Comparison of ENCODE assay signal across 12 cellular contexts in genomic region chr5:37553720-37554402, GRCh38.
DNase-seq lines count a peak whose midpoint lies in the region; ATAC-seq and TF ChIP-seq lines count a peak whose summit lies in the region.
"Had no signal": no experiment of that assay in that cellular context is flagged by ENCODE, and none has a peak within 500 bp of the region (broad histone marks: within the 10 kb centered on the region; RNA-seq: fewer than 3 reads in every experiment).

No MANE protein-coding gene starts in this region.

- H3K36me3 ChIP-seq in heart left ventricle (no peaks in the 10 kb centered on the region), right atrium auricular region (no peaks in the 10 kb centered on the region), hepatocyte (replicated peaks; ENCODE audit: insufficient read depth, low read depth) (no peaks in the 10 kb centered on the region), MM.1S (replicated peaks; ENCODE audit: insufficient read depth, low read length) (no peaks in the 10 kb centered on the region)
- H3K36me3 ChIP-seq: thoracic aorta had no signal

- H3K79me2 ChIP-seq in hepatocyte (peaks cover 2% of the 10 kb centered on the region), MM.1S (ENCODE audit: low read length) (no peaks in the 10 kb centered on the region)

- H3K27me3 Mint-ChIP-seq in activated T-cell treated with anti-CD3 and anti-CD28 coated beads, Interleukin-2, amount 50 U/mL, for 4 hours (ENCODE audit: low read depth), result no peaks in the 10 kb centered on the region
- no peaks in the 10 kb centered on the region for H3K27me3 Mint-ChIP-seq in activated CD8-positive, alpha-beta T cell treated with anti-CD3 and anti-CD28 coated beads for 36 hours
- H3K27me3 Mint-ChIP-seq: effector memory CD8-positive, alpha-beta T cell had no signal

- intact Hi-C loops in heart left ventricle (cut with DNase I), result no loop called here
- intact Hi-C loops in activated CD8-positive, alpha-beta T cell treated with anti-CD3 and anti-CD28 coated beads for 36 hours (cut with micrococcal nuclease), result no loop called here

- H4K20me1 ChIP-seq in hepatocyte (ENCODE audit: insufficient read depth, poor library complexity, severe bottlenecking), result no peaks in the 10 kb centered on the region
- H4K20me1 ChIP-seq in MM.1S (ENCODE audit: insufficient read depth, low read length), result no peaks in the 10 kb centered on the region

- CTCF ChIA-PET in activated CD8-positive, alpha-beta T cell treated with anti-CD3 and anti-CD28 coated beads for 36 hours (lab: Charles Lee), result interaction anchor here (1.3 to 1.5 kb wide), 3 partner anchors 11 to 141 kb away, joined by 3 to 5 read pairs (median 4); no protein-coding TSS in a partner anchor

- H3K27ac Mint-ChIP-seq in activated CD8-positive, alpha-beta T cell treated with anti-CD3 and anti-CD28 coated beads for 36 hours, result no peak overlapping the region
- H3K27ac Mint-ChIP-seq: effector memory CD8-positive, alpha-beta T cell had no signal

- POLR2A ChIA-PET in activated CD8-positive, alpha-beta T cell treated with anti-CD3 and anti-CD28 coated beads for 36 hours (lab: Charles Lee), result no interaction called here

- no peak for DNase-seq in heart left ventricle
- no peak for DNase-seq in right atrium auricular region (ENCODE audit: low spot score)
- peak; percentile 92 for DNase-seq in amniotic epithelial cell (ENCODE audit: low read depth)
- DNase-seq in hepatocyte (ENCODE audit: low spot score), result peak; percentile 41
- DNase-seq in activated T-cell treated with anti-CD3 and anti-CD28 coated beads, Interleukin-2, amount 50 U/mL, for 4 hours, result no peak
- no peak for DNase-seq in MM.1S
- no peak for DNase-seq in NCI-H2196 (lab: John Stamatoyannopoulos, UW; ENCODE audit: unreplicated experiment)
- no peak for DNase-seq in activated CD8-positive, alpha-beta T cell treated with anti-CD3 and anti-CD28 coated beads for 36 hours
- DNase-seq: effector memory CD8-positive, alpha-beta T cell; NCI-H345; right cardiac atrium had no signal

- H3F3A ChIP-seq in MM.1S (ENCODE audit: insufficient read depth, low read length), result no peaks in the 10 kb centered on the region

- peak; percentile 32 to 82 (median 58) for ATAC-seq in heart left ventricle
- ATAC-seq in activated T-cell treated with anti-CD3 and anti-CD28 coated beads, Interleukin-2, amount 50 U/mL, for 4 hours, result no peak
- no peak for ATAC-seq in activated CD8-positive, alpha-beta T cell treated with anti-CD3 and anti-CD28 coated beads for 36 hours
- ATAC-seq: effector memory CD8-positive, alpha-beta T cell had no signal

- H3K4me1 ChIP-seq in heart left ventricle (peaks cover 0 to 21% (median 10%) of the 10 kb centered on the region in 12 donors), right atrium auricular region (peaks cover 0 to 16% of the 10 kb centered on the region in 2 donors), hepatocyte (ENCODE audit: insufficient read depth) (peaks cover 4% of the 10 kb centered on the region), MM.1S (ENCODE audit: low read length) (0 out of 2 replicates have a peak, but pooled peaks cover 4% of the 10 kb centered on the region)

- H3K9ac ChIP-seq in MM.1S (ENCODE audit: low read length), result no peak overlapping the region

- H2AFZ ChIP-seq in hepatocyte (no peak overlapping the region), MM.1S (ENCODE audit: low read length) (no peak overlapping the region)

- H3K4me3 Mint-ChIP-seq in activated T-cell treated with anti-CD3 and anti-CD28 coated beads, Interleukin-2, amount 50 U/mL, for 4 hours, result no peak overlapping the region
- H3K4me3 Mint-ChIP-seq in activated CD8-positive, alpha-beta T cell treated with anti-CD3 and anti-CD28 coated beads for 36 hours, result no peak overlapping the region
- H3K4me3 Mint-ChIP-seq: effector memory CD8-positive, alpha-beta T cell had no signal

- H3K9me3 ChIP-seq in heart left ventricle, result peaks cover 0 to 3% (median 0%) of the 10 kb centered on the region in 12 donors
- H3K9me3 ChIP-seq in right atrium auricular region, result no peaks in the 10 kb centered on the region
- no peaks in the 10 kb centered on the region for H3K9me3 ChIP-seq in hepatocyte (ENCODE audit: low read depth)
- no peaks in the 10 kb centered on the region for H3K9me3 ChIP-seq in MM.1S (replicated peaks; ENCODE audit: insufficient read depth, low read length)
- H3K9me3 ChIP-seq: thoracic aorta had no signal

- H3K27ac ChIP-seq in heart left ventricle, result no peak overlapping the region
- no peak overlapping the region for H3K27ac ChIP-seq in right atrium auricular region
- no peak overlapping the region for H3K27ac ChIP-seq in hepatocyte
- H3K27ac ChIP-seq in MM.1S (ENCODE audit: low read length), result no peak overlapping the region
- H3K27ac ChIP-seq: thoracic aorta had no signal

- peaks cover 8% of the 10 kb centered on the region for H3K9me3 Mint-ChIP-seq in activated T-cell treated with anti-CD3 and anti-CD28 coated beads, Interleukin-2, amount 50 U/mL, for 4 hours
- peaks cover 3% of the 10 kb centered on the region for H3K9me3 Mint-ChIP-seq in activated CD8-positive, alpha-beta T cell treated with anti-CD3 and anti-CD28 coated beads for 36 hours
- H3K9me3 Mint-ChIP-seq: effector memory CD8-positive, alpha-beta T cell had no signal

- H3K4me3 ChIP-seq in heart left ventricle, result no peak overlapping the region
- no peak overlapping the region for H3K4me3 ChIP-seq in right atrium auricular region
- no peak overlapping the region for H3K4me3 ChIP-seq in hepatocyte
- H3K4me3 ChIP-seq in MM.1S (ENCODE audit: low read length), result no peak overlapping the region
- H3K4me3 ChIP-seq: thoracic aorta had no signal

- H3K27me3 ChIP-seq in heart left ventricle (no peaks in the 10 kb centered on the region), right atrium auricular region (no peaks in the 10 kb centered on the region), hepatocyte (no peaks in the 10 kb centered on the region), MM.1S (replicated peaks; ENCODE audit: insufficient read depth, low read length) (no peaks in the 10 kb centered on the region)

- peaks cover 10% of the 10 kb centered on the region for H3K4me1 Mint-ChIP-seq in activated T-cell treated with anti-CD3 and anti-CD28 coated beads, Interleukin-2, amount 50 U/mL, for 4 hours (ENCODE audit: low read depth)
- H3K4me1 Mint-ChIP-seq in activated CD8-positive, alpha-beta T cell treated with anti-CD3 and anti-CD28 coated beads for 36 hours (ENCODE audit: low read depth), result peaks cover 11% of the 10 kb centered on the region

- no peak for TF ChIP-seq POLR2A in heart left ventricle (IDR thresholded peaks at IDR 0.05)

- H3K9me2 ChIP-seq in hepatocyte (replicated peaks; ENCODE audit: insufficient read depth) (no peaks in the 10 kb centered on the region), MM.1S (replicated peaks; ENCODE audit: insufficient read depth, low read length) (no peaks in the 10 kb centered on the region)

- H3K4me2 ChIP-seq in hepatocyte (peak overlapping the region; percentile 11), MM.1S (ENCODE audit: low read depth, low read length) (no peak overlapping the region)

- H3K36me3 Mint-ChIP-seq in activated T-cell treated with anti-CD3 and anti-CD28 coated beads, Interleukin-2, amount 50 U/mL, for 4 hours (ENCODE audit: insufficient read depth), result peaks cover 6% of the 10 kb centered on the region
- peaks cover 9% of the 10 kb centered on the region for H3K36me3 Mint-ChIP-seq in activated CD8-positive, alpha-beta T cell treated with anti-CD3 and anti-CD28 coated beads for 36 hours (ENCODE audit: low read depth)

- TF ChIP-seq CTCF in heart left ventricle (IDR thresholded peaks at IDR 0.05) (no peak), right atrium auricular region (IDR thresholded peaks at IDR 0.05) (no peak), hepatocyte (IDR thresholded peaks at IDR 0.05; ENCODE audit: poor library complexity) (no peak), MM.1S (IDR thresholded peaks at IDR 0.05; ENCODE audit: low read length) (no peak)
- no peak for TF ChIP-seq CTCF in activated CD8-positive, alpha-beta T cell treated with anti-CD3 and anti-CD28 coated beads for 36 hours (IDR thresholded peaks at IDR 0.05)

- 86 to 90% (median 89%) methylated on average over 2 of the region's 2 CpGs for WGBS in heart left ventricle, 4 donors
- WGBS in hepatocyte (ENCODE audit: low lambda C conversion rate, missing lambda C conversion rate), result 69% methylated on average over 2 of the region's 2 CpGs

Comparison
In these comparisons a context has a peak if more than half of its experiments do, and no peak if none do; other contexts are left out.
1. ATAC-seq: peak in heart left ventricle (4 of 4); none in activated T-cell treated with anti-CD3 and anti-CD28 coated beads, Interleukin-2, amount 50 U/mL, for 4 hours (0 of 2) and activated CD8-positive, alpha-beta T cell treated with anti-CD3 and anti-CD28 coated beads for 36 hours (single experiment).
2. DNase-seq: peak in amniotic epithelial cell (single experiment) and hepatocyte (single experiment); none in heart left ventricle (0 of 5), right atrium auricular region (single experiment), activated T-cell treated with anti-CD3 and anti-CD28 coated beads, Interleukin-2, amount 50 U/mL, for 4 hours (single experiment), MM.1S (single experiment), NCI-H2196 (single experiment) and activated CD8-positive, alpha-beta T cell treated with anti-CD3 and anti-CD28 coated beads for 36 hours (single experiment).